Comparison of ENCODE assay signal across 28 cellular contexts in genomic region chr12:108257610-108258106, GRCh38.
"Had no signal": no experiment of that assay in that cellular context is flagged by ENCODE, and none has a peak within 500 bp of the region (broad histone marks: within the 10 kb centered on the region; RNA-seq: fewer than 3 reads in every experiment).

No MANE protein-coding gene starts in this region.

- H3K4me1 Mint-ChIP-seq: stimulated activated naive CD8-positive, alpha-beta T cell treated with anti-CD3 and anti-CD28 coated beads, Interleukin-15, amount 100 ng/mL, for 72 hours had no signal

- ATAC-seq: stimulated activated effector memory CD8-positive, alpha-beta T cell treated with anti-CD3 and anti-CD28 coated beads, Interleukin-12 subunit alpha, Interleukin-12 subunit beta, amount 100 ng/mL, for 72 hours; stimulated activated memory B cell treated with anti-CD40 and anti-IgM and Interleukin-4, amounts not matched to agents 10 μg/mL and 1 μg/mL and 100 μg/mL, for 72 hours; stimulated activated naive B cell treated with anti-CD40 and anti-IgM and Interleukin-4, amounts not matched to agents 10 μg/mL and 1 μg/mL and 100 μg/mL, for 72 hours; stimulated activated naive CD8-positive, alpha-beta T cell treated with anti-CD3 and anti-CD28 coated beads, Interleukin-15, amount 100 ng/mL, for 72 hours; stimulated activated naive CD8-positive, alpha-beta T cell treated with anti-CD3 and anti-CD28 coated beads, Interleukin-15, Interleukin-2, amounts not matched to agents 100 U/mL and 50 U/mL, for 24 hours; upper lobe of right lung had no signal

- FAIRE-seq: urothelium cell line had no signal

- H3K36me3 Mint-ChIP-seq: stimulated activated effector memory CD8-positive, alpha-beta T cell treated with anti-CD3 and anti-CD28 coated beads, Interleukin-12 subunit alpha, Interleukin-12 subunit beta, amount 100 ng/mL, for 72 hours; stimulated activated memory B cell treated with anti-CD40 and anti-IgM and Interleukin-4, amounts not matched to agents 10 μg/mL and 1 μg/mL and 100 μg/mL, for 72 hours; stimulated activated naive B cell treated with anti-CD40 and anti-IgM and Interleukin-4, amounts not matched to agents 10 μg/mL and 1 μg/mL and 100 μg/mL, for 72 hours; type B pancreatic cell had no signal

- H3K9me3 ChIP-seq: testis, thyroid gland, vagina had no signal

- H3K36me3 ChIP-seq: stomach, suprapubic skin, thoracic aorta, thyroid gland, tibial artery, tibial nerve, transverse colon, upper lobe of left lung, upper lobe of right lung, uterus, vagina had no signal

- DNase-seq: stimulated activated CD4-positive, alpha-beta T cell treated with anti-CD3 and anti-CD28 coated beads, Interleukin-2, amount 100 ng/mL, for 48 hours; stimulated activated CD4-positive, alpha-beta T cell treated with anti-CD3 and anti-CD28 coated beads, Interleukin-4, amount 100 ng/mL, for 1 hour; stimulated activated CD4-positive, alpha-beta T cell treated with anti-CD3 and anti-CD28 coated beads, Interleukin-4, amount 100 ng/mL, for 24 hours; stimulated activated CD4-positive, alpha-beta T cell treated with anti-CD3 and anti-CD28 coated beads, Interleukin-4, amount 100 ng/mL, for 4 hours; stimulated activated CD8-positive, alpha-beta memory T cell treated with anti-CD3 and anti-CD28 coated beads, Interleukin-4, amount 100 ng/mL, for 48 hours; stimulated activated naive B cell treated with anti-CD40 and anti-IgM and Interleukin-4, amounts not matched to agents 10 μg/mL and 1 μg/mL and 100 μg/mL, for 72 hours; stimulated activated naive CD4-positive, alpha-beta T cell; stimulated activated naive CD4-positive, alpha-beta T cell treated with Interleukin-2 at 50 U/mL for 16 hours; stimulated activated naive CD8-positive, alpha-beta T cell treated with anti-CD3 and anti-CD28 coated beads, Interleukin-15, amount 100 ng/mL, for 72 hours; stimulated activated naive CD8-positive, alpha-beta T cell treated with anti-CD3 and anti-CD28 coated beads, Interleukin-15, Interleukin-2, amounts not matched to agents 100 U/mL and 50 U/mL, for 24 hours; stomach; testis; thyroid gland; tibial artery; transverse colon; trophoblast cell; upper lobe of left lung; upper lobe of right lung; uterus had no signal

- H3K27ac ChIP-seq: stomach, suprapubic skin, testis, thoracic aorta, thyroid gland, tibial artery, tibial nerve, transverse colon, upper lobe of left lung, upper lobe of right lung, uterus, vagina had no signal

- H3K4me3 Mint-ChIP-seq: stimulated activated effector memory CD8-positive, alpha-beta T cell treated with anti-CD3 and anti-CD28 coated beads, Interleukin-12 subunit alpha, Interleukin-12 subunit beta, amount 100 ng/mL, for 72 hours; stimulated activated memory B cell treated with anti-CD40 and anti-IgM and Interleukin-4, amounts not matched to agents 10 μg/mL and 1 μg/mL and 100 μg/mL, for 72 hours; stimulated activated naive B cell treated with anti-CD40 and anti-IgM and Interleukin-4, amounts not matched to agents 10 μg/mL and 1 μg/mL and 100 μg/mL, for 72 hours; stimulated activated naive CD8-positive, alpha-beta T cell treated with anti-CD3 and anti-CD28 coated beads, Interleukin-15, amount 100 ng/mL, for 72 hours; stimulated activated naive CD8-positive, alpha-beta T cell treated with anti-CD3 and anti-CD28 coated beads, Interleukin-15, Interleukin-2, amounts not matched to agents 100 ng/mL and 50 ng/mL, for 24 hours; type B pancreatic cell had no signal

- H3K4me3 ChIP-seq: stomach, suprapubic skin, testis, thoracic aorta, thyroid gland, tibial artery, tibial nerve, transverse colon, upper lobe of left lung, upper lobe of right lung, uterus, vagina had no signal

- H3K27ac Mint-ChIP-seq: stimulated activated effector memory CD8-positive, alpha-beta T cell treated with anti-CD3 and anti-CD28 coated beads, Interleukin-12 subunit alpha, Interleukin-12 subunit beta, amount 100 ng/mL, for 72 hours; stimulated activated memory B cell treated with anti-CD40 and anti-IgM and Interleukin-4, amounts not matched to agents 10 μg/mL and 1 μg/mL and 100 μg/mL, for 72 hours; stimulated activated naive B cell treated with anti-CD40 and anti-IgM and Interleukin-4, amounts not matched to agents 10 μg/mL and 1 μg/mL and 100 μg/mL, for 72 hours; stimulated activated naive CD8-positive, alpha-beta T cell treated with anti-CD3 and anti-CD28 coated beads, Interleukin-15, amount 100 ng/mL, for 72 hours; stimulated activated naive CD8-positive, alpha-beta T cell treated with anti-CD3 and anti-CD28 coated beads, Interleukin-15, Interleukin-2, amounts not matched to agents 100 ng/mL and 50 ng/mL, for 24 hours; type B pancreatic cell had no signal

- H3K27me3 ChIP-seq: testis, thyroid gland, upper lobe of left lung, upper lobe of right lung, uterus, vagina had no signal

- H3K4me1 ChIP-seq: stomach, suprapubic skin, testis, thyroid gland, tibial artery, tibial nerve, transverse colon, upper lobe of left lung, upper lobe of right lung, uterus, vagina had no signal
